ENCODE assay signal across 9 cellular contexts in genomic region chr14:61472801-61473376, GRCh38.
A peak's percentile ranks its signal among the peaks of the same experiment; 100 is the strongest.
DNase-seq lines count a peak whose midpoint lies in the region; ATAC-seq and TF ChIP-seq lines count a peak whose summit lies in the region.
"Had no signal": no experiment of that assay in that cellular context is flagged by ENCODE, and none has a peak within 500 bp of the region (broad histone marks: within the 10 kb centered on the region; RNA-seq: fewer than 3 reads in every experiment).

No MANE protein-coding gene starts in this region.

- H4K8ac ChIP-seq in IMR-90 (ENCODE audit: low read depth in 2 of 2, low read length in 2 of 2): peak overlapping the region; percentile 73 to 90

- no peaks in the 10 kb centered on the region for H3K9me3 Mint-ChIP-seq in activated CD8-positive, alpha-beta T cell treated with anti-CD3 and anti-CD28 coated beads, Interleukin-2, amount 10 ng/mL, durations not matched to agents 7 days and 5 days (ENCODE audit: insufficient read depth)

- no peaks in the 10 kb centered on the region for H3K9me3 ChIP-seq in IMR-90 (ENCODE audit: control insufficient read depth, insufficient read depth, low read length)

- no peaks in the 10 kb centered on the region for H3K27me3 Mint-ChIP-seq in activated CD8-positive, alpha-beta T cell treated with anti-CD3 and anti-CD28 coated beads, Interleukin-2, amount 10 ng/mL, durations not matched to agents 7 days and 5 days (ENCODE audit: low read depth)

- H3K14ac ChIP-seq in IMR-90 (replicated peaks; ENCODE audit: low read depth, low read length): peak overlapping the region; percentile 83

- H3K18ac ChIP-seq in IMR-90 (ENCODE audit: low read depth, low read length): peak overlapping the region; percentile 88

- dilution Hi-C loops in IMR-90 (cut with HindIII; ENCODE audit: low sequenced_read_pairs, unreplicated experiment): loop anchor here (25.0 kb wide), 1 partner anchor 239 kb away; no protein-coding TSS in a partner anchor

- TF ChIP-seq RAD21 in IMR-90 (IDR thresholded peaks at IDR 0.05; ENCODE audit: low read length): no peak

- H3K23ac ChIP-seq in IMR-90 (ENCODE audit: low read depth, low read length): peak overlapping the region; percentile 63

- peaks cover 76% of the 10 kb centered on the region for H3K36me3 Mint-ChIP-seq in activated CD8-positive, alpha-beta T cell treated with anti-CD3 and anti-CD28 coated beads, Interleukin-2, amount 10 ng/mL, durations not matched to agents 7 days and 5 days (ENCODE audit: low read depth)

- H3K9me1 ChIP-seq in IMR-90 (ENCODE audit: insufficient read depth, low read length): peaks cover 34% of the 10 kb centered on the region

- H3K4me1 ChIP-seq in IMR-90 (ENCODE audit: control insufficient read depth, insufficient read depth, low read length): peaks cover 37% of the 10 kb centered on the region

- H2BK120ac ChIP-seq in IMR-90 (ENCODE audit: low read depth, low read length): peak overlapping the region; percentile 96

- H3K27ac ChIP-seq in IMR-90 (ENCODE audit: insufficient read depth, low read length): peak overlapping the region; percentile 93

- peak overlapping the region; percentile 91 for H2AK5ac ChIP-seq in IMR-90 (ENCODE audit: low read depth, low read length)

- ATAC-seq in IMR-90 (ENCODE audit: low read depth) (no peak), HG03139 (IDR thresholded peaks at IDR 0.05; ENCODE audit: unreplicated experiment) (no peak), HG03432 (IDR thresholded peaks at IDR 0.05; ENCODE audit: unreplicated experiment) (no peak)
- ATAC-seq in activated CD8-positive, alpha-beta T cell treated with anti-CD3 and anti-CD28 coated beads, Interleukin-2, amount 10 ng/mL, durations not matched to agents 7 days and 5 days: peak; percentile 24

- peak overlapping the region; percentile 88 for H4K91ac ChIP-seq in IMR-90 (ENCODE audit: insufficient read depth, low read depth, low read length)

- H3K4me1 Mint-ChIP-seq in activated CD8-positive, alpha-beta T cell treated with anti-CD3 and anti-CD28 coated beads, Interleukin-2, amount 10 ng/mL, durations not matched to agents 7 days and 5 days (ENCODE audit: low read depth): peaks cover 93% of the 10 kb centered on the region

- H3K79me1 ChIP-seq in IMR-90 (ENCODE audit: low read depth in 1 of 2, low read length in 2 of 2): peaks cover 2 to 33% of the 10 kb centered on the region in 2 experiments; a peak in 3 of 4 replicates

- H3K36me3 ChIP-seq in IMR-90 (ENCODE audit: control insufficient read depth, insufficient read depth, low read length): no peaks in the 10 kb centered on the region

- H2BK5ac ChIP-seq in IMR-90 (ENCODE audit: low read depth, low read length, poor library complexity, severe bottlenecking): peak overlapping the region; percentile 91

- TF ChIP-seq CTCF in IMR-90 (conservative IDR thresholded peaks at IDR 0.05; ENCODE audit: low read depth, low read length) (no peak), fibroblast of mammary gland (conservative IDR thresholded peaks at IDR 0.05; ENCODE audit: control insufficient read depth, insufficient read depth, low read depth, low read length) (no peak)

- peak overlapping the region; percentile 87 for H2BK20ac ChIP-seq in IMR-90 (ENCODE audit: low read depth, low read length)

- BruUV-seq in IMR-90 (replicated peaks; lab: Mats Ljungman, UMichigan): no TSS peak

- intact Hi-C loops in IMR-90 (cut with micrococcal nuclease): loop anchor here (1.0 to 5.0 kb wide), 2 partner anchors 89 to 179 kb away; no protein-coding TSS in a partner anchor

- WGBS in IMR-90 (ENCODE audit: extremely low coverage in 2 of 2, insufficient read length in 1 of 2), 2 experiments: 60% methylated on average over 1 of the region's 3 CpGs; no CpG with 5 or more reads in 1 of the 2 experiments

- no peak overlapping the region for H2AK9ac ChIP-seq in IMR-90 (replicated peaks; ENCODE audit: low read depth, low read length, poor library complexity)

- H3K27me3 ChIP-seq in IMR-90 (ENCODE audit: control insufficient read depth, insufficient read depth, low read length): no peaks in the 10 kb centered on the region

- DNase-seq in IMR-90 (peak; percentile 24), fibroblast of mammary gland (ENCODE audit: low read depth) (peak; percentile 69), NCI-H526 treated with DMSO at 0.1 percent for 48 hours (lab: John Stamatoyannopoulos, UW) (no peak), NCI-H1417 treated with DMSO at 0.1 percent for 48 hours (lab: John Stamatoyannopoulos, UW) (no peak)
- DNase-seq in activated CD8-positive, alpha-beta T cell treated with anti-CD3 and anti-CD28 coated beads, Interleukin-2, amount 10 ng/mL, durations not matched to agents 7 days and 5 days: peak; percentile 87
- DNase-seq in stimulated activated CD8-positive, alpha-beta memory T cell treated with anti-CD3 and anti-CD28 coated beads, Interleukin-12 subunit alpha, Interleukin-12 subunit beta, amount 100 ng/mL, for 1 hour (ENCODE audit: low read depth): peak; percentile 37
- DNase-seq: NCI-H510A treated with DMSO at 0.1 percent for 48 hours had no signal

- H2AFZ ChIP-seq in IMR-90 (replicated peaks; ENCODE audit: low read length, poor library complexity): no peak overlapping the region

- H3K4me3 ChIP-seq in IMR-90 (ENCODE audit: insufficient read depth, low read depth, low read length) (no peak overlapping the region), fibroblast of mammary gland (ENCODE audit: control insufficient read depth, low read depth, low read length) (no peak overlapping the region)

- H3K4me2 ChIP-seq in IMR-90 (ENCODE audit: low read depth, low read length): peak overlapping the region; percentile 65

- H4K20me1 ChIP-seq in IMR-90 (ENCODE audit: insufficient read depth, low read length): no peaks in the 10 kb centered on the region

- CTCF ChIA-PET in IMR-90 (lab: Yijun Ruan, JAX): no interaction called here
- CTCF ChIA-PET in activated CD8-positive, alpha-beta T cell treated with anti-CD3 and anti-CD28 coated beads, Interleukin-2, amount 10 ng/mL, durations not matched to agents 7 days and 5 days (lab: Charles Lee): interaction anchor here (0.6 to 12.3 kb wide), 5 partner anchors 14 to 365 kb away, joined by 3 to 136 read pairs (median 27); no protein-coding TSS in a partner anchor

- H3K4me3 Mint-ChIP-seq in activated CD8-positive, alpha-beta T cell treated with anti-CD3 and anti-CD28 coated beads, Interleukin-2, amount 10 ng/mL, durations not matched to agents 7 days and 5 days: peak overlapping the region; percentile 79

- H4K5ac ChIP-seq in IMR-90 (ENCODE audit: low read depth, low read length): peak overlapping the region; percentile 83

- H3K27ac Mint-ChIP-seq in activated CD8-positive, alpha-beta T cell treated with anti-CD3 and anti-CD28 coated beads, Interleukin-2, amount 10 ng/mL, durations not matched to agents 7 days and 5 days: peak overlapping the region; percentile 96

- peak overlapping the region; percentile 67 for H3K9ac ChIP-seq in IMR-90 (ENCODE audit: low read depth, low read length)

- peak overlapping the region; percentile 78 for H3K56ac ChIP-seq in IMR-90 (ENCODE audit: extremely low read depth, insufficient read depth, low read length)

- TF ChIP-seq POLR2A in IMR-90 (IDR thresholded peaks at IDR 0.05; ENCODE audit: low read depth, low read length): no peak

- in situ Hi-C loops in IMR-90 (cut with MboI; ENCODE audit: low sequenced_read_pairs): loop anchor here (5.0 kb wide), 1 partner anchor 89 kb away; no protein-coding TSS in a partner anchor

- POLR2A ChIA-PET in IMR-90 (lab: Charles Lee; ENCODE audit: unreplicated experiment): no interaction called here
- POLR2A ChIA-PET in activated CD8-positive, alpha-beta T cell treated with anti-CD3 and anti-CD28 coated beads, Interleukin-2, amount 10 ng/mL, durations not matched to agents 7 days and 5 days (lab: Charles Lee): interaction anchor here (0.5 to 1.6 kb wide), 7 partner anchors 18 to 218 kb away, joined by 3 to 8 read pairs (median 4); no protein-coding TSS in a partner anchor

- peak overlapping the region; percentile 97 for H2BK15ac ChIP-seq in IMR-90 (ENCODE audit: low read depth, low read length)

- peak overlapping the region; percentile 89 for H3K4ac ChIP-seq in IMR-90 (ENCODE audit: low read depth, low read length)

TF ChIP-seq in IMR-90, 13 proteins besides CTCF, POLR2A, EP300 and RAD21:
- TF ChIP-seq RCOR1 (IDR thresholded peaks at IDR 0.05; ENCODE audit: insufficient replicate concordance, low read length): no peak
- no peak for TF ChIP-seq MXI1 (IDR thresholded peaks at IDR 0.05; ENCODE audit: borderline replicate concordance, low read depth, low read length)
- TF ChIP-seq MAZ (IDR thresholded peaks at IDR 0.05; ENCODE audit: borderline replicate concordance, low read depth, low read length): no peak
- no peak for TF ChIP-seq NFE2L2 (IDR thresholded peaks at IDR 0.05; ENCODE audit: low read depth, low read length)
- no peak for TF ChIP-seq MAFK (IDR thresholded peaks at IDR 0.05; ENCODE audit: low read depth, low read length)
- TF ChIP-seq RFX5 (IDR thresholded peaks at IDR 0.05; ENCODE audit: low read depth, low read length): no peak
- TF ChIP-seq SMC3 (IDR thresholded peaks at IDR 0.05; ENCODE audit: low read depth, low read length): no peak
- no peak for TF ChIP-seq CEBPB (IDR thresholded peaks at IDR 0.05; ENCODE audit: low read depth, low read length)
- TF ChIP-seq BHLHE40 (IDR thresholded peaks at IDR 0.05; ENCODE audit: low read depth, low read length): no peak
- no peak for TF ChIP-seq CHD1 (IDR thresholded peaks at IDR 0.05; ENCODE audit: low read depth, low read length)
- TF ChIP-seq, protein P1, sequence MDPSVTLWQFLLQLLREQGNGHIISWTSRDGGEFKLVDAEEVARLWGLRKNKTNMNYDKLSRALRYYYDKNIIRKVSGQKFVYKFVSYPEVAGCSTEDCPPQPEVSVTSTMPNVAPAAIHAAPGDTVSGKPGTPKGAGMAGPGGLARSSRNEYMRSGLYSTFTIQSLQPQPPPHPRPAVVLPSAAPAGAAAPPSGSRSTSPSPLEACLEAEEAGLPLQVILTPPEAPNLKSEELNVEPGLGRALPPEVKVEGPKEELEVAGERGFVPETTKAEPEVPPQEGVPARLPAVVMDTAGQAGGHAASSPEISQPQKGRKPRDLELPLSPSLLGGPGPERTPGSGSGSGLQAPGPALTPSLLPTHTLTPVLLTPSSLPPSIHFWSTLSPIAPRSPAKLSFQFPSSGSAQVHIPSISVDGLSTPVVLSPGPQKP (IDR thresholded peaks at IDR 0.05; ENCODE audit: borderline replicate concordance, low read depth, low read length): no peak
- TF ChIP-seq, protein P2, sequence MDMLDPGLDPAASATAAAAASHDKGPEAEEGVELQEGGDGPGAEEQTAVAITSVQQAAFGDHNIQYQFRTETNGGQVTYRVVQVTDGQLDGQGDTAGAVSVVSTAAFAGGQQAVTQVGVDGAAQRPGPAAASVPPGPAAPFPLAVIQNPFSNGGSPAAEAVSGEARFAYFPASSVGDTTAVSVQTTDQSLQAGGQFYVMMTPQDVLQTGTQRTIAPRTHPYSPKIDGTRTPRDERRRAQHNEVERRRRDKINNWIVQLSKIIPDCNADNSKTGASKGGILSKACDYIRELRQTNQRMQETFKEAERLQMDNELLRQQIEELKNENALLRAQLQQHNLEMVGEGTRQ (IDR thresholded peaks at IDR 0.05; ENCODE audit: low read depth, low read length): no peak
- TF ChIP-seq FOS (IDR thresholded peaks at IDR 0.05; ENCODE audit: low read depth, low read length): no peak

Comparison
In these comparisons a context has a peak if more than half of its experiments do, and no peak if none do; other contexts are left out.
1. DNase-seq: peak in IMR-90 (single experiment), activated CD8-positive, alpha-beta T cell treated with anti-CD3 and anti-CD28 coated beads, Interleukin-2, amount 10 ng/mL, durations not matched to agents 7 days and 5 days (single experiment), fibroblast of mammary gland (single experiment) and stimulated activated CD8-positive, alpha-beta memory T cell treated with anti-CD3 and anti-CD28 coated beads, Interleukin-12 subunit alpha, Interleukin-12 subunit beta, amount 100 ng/mL, for 1 hour (single experiment); none in NCI-H526 treated with DMSO at 0.1 percent for 48 hours (single experiment) and NCI-H1417 treated with DMSO at 0.1 percent for 48 hours (single experiment).